Comparison of ENCODE assay signal across 24 cellular contexts in genomic region chr17:30324723-30325122, GRCh38. TPM values are rescaled to one million over a fixed set of nuclear protein-coding genes. Genes with fewer than 3 reads are reported as not detected.
"Had no signal": no experiment of that assay in that cellular context is flagged by ENCODE, and none has a peak within 500 bp of the region (broad histone marks: within the 10 kb centered on the region; RNA-seq: fewer than 3 reads in every experiment).

No MANE protein-coding gene starts in this region.

- H3K4me3 ChIP-seq: breast epithelium, SK-N-MC had no signal

- H3K27ac ChIP-seq: breast epithelium, SK-N-MC had no signal

- H3K27me3 ChIP-seq: breast epithelium had no signal

- H3K36me3 ChIP-seq: breast epithelium had no signal

- ATAC-seq: Panc1, Right ventricle myocardium inferior, WTC11 had no signal

- H3K4me3 Mint-ChIP-seq: activated CD4-positive, alpha-beta T cell treated with anti-CD3 and anti-CD28 coated beads, Interleukin-2, amount 10 ng/mL, durations not matched to agents 24 days and 14 days; activated CD8-positive, alpha-beta memory T cell treated with anti-CD3 and anti-CD28 coated beads, Interleukin-2, amount 10 ng/mL, durations not matched to agents 7 days and 5 days; activated naive CD4-positive, alpha-beta T cell treated with anti-CD3 and anti-CD28 coated beads, Interleukin-2, amount 50 U/mL, for 24 hours; activated T-cell treated with anti-CD3 and anti-CD28 coated beads, Interleukin-2, amount 50 U/mL, for 24 hours; activated T-helper 1 cell treated with anti-CD3 and anti-CD28 coated beads, Interleukin-12 subunit alpha, Interleukin-12 subunit beta, Interleukin-2, Interleukin-4 antibody, amounts not matched to agents 30 ng/mL and 10 ng/mL and 1 ng/mL, durations not matched to agents 14 hours and 24 hours and 36 hours; WTC11 had no signal

- H3K4me1 ChIP-seq: breast epithelium had no signal

- DNase-seq: activated CD4-positive, alpha-beta T cell treated with anti-CD3 and anti-CD28 coated beads, Interleukin-2, amount 10 ng/mL, durations not matched to agents 24 days and 14 days; activated CD4-positive, alpha-beta T cell treated with anti-CD3 and anti-CD28 coated beads, Interleukin-2, amount 50 U/mL, for 48 hours; activated CD4-positive, CD25-positive, alpha-beta regulatory T cell treated with anti-CD3 and anti-CD28 coated beads, Interleukin-2, amount 50 U/mL, for 72 hours; activated CD8-positive, alpha-beta memory T cell treated with anti-CD3 and anti-CD28 coated beads, Interleukin-2, amount 10 ng/mL, durations not matched to agents 7 days and 5 days; activated effector memory CD4-positive, alpha-beta T cell treated with Interleukin-2 at 50 U/mL for 16 hours; activated naive CD4-positive, alpha-beta T cell; activated T-cell treated with anti-CD3 and anti-CD28 coated beads, Interleukin-2, amount 50 U/mL, for 24 hours; aorta; caudate nucleus; MM.1S; NCI-H1105; NCI-H1436; NCI-H1694 treated with DMSO at 0.1 percent for 48 hours; NCI-H510A treated with DMSO at 0.1 percent for 48 hours; RPMI8226 had no signal

- H3K36me3 Mint-ChIP-seq: activated CD8-positive, alpha-beta memory T cell treated with anti-CD3 and anti-CD28 coated beads, Interleukin-2, amount 10 ng/mL, durations not matched to agents 7 days and 5 days; activated naive CD4-positive, alpha-beta T cell treated with anti-CD3 and anti-CD28 coated beads, Interleukin-2, amount 50 U/mL, for 24 hours; WTC11 had no signal

- H3K27ac Mint-ChIP-seq: activated CD4-positive, alpha-beta T cell treated with anti-CD3 and anti-CD28 coated beads, Interleukin-2, amount 10 ng/mL, durations not matched to agents 24 days and 14 days; activated T-helper 1 cell treated with anti-CD3 and anti-CD28 coated beads, Interleukin-12 subunit alpha, Interleukin-12 subunit beta, Interleukin-2, Interleukin-4 antibody, amounts not matched to agents 30 ng/mL and 10 ng/mL and 1 ng/mL, durations not matched to agents 14 hours and 24 hours and 36 hours; WTC11 had no signal

- H3K4me1 Mint-ChIP-seq: WTC11 had no signal

- H3K9me3 Mint-ChIP-seq: activated CD4-positive, alpha-beta T cell treated with anti-CD3 and anti-CD28 coated beads, Interleukin-2, amount 10 ng/mL, durations not matched to agents 24 days and 14 days; activated naive CD4-positive, alpha-beta T cell treated with anti-CD3 and anti-CD28 coated beads, Interleukin-2, amount 50 U/mL, for 24 hours; activated T-cell treated with anti-CD3 and anti-CD28 coated beads, Interleukin-2, amount 50 U/mL, for 24 hours; activated T-helper 1 cell treated with anti-CD3 and anti-CD28 coated beads, Interleukin-12 subunit alpha, Interleukin-12 subunit beta, Interleukin-2, Interleukin-4 antibody, amounts not matched to agents 30 ng/mL and 10 ng/mL and 1 ng/mL, durations not matched to agents 14 hours and 24 hours and 36 hours; WTC11 had no signal

- H3K9me3 ChIP-seq: breast epithelium had no signal

- H3K27me3 Mint-ChIP-seq: activated naive CD4-positive, alpha-beta T cell treated with anti-CD3 and anti-CD28 coated beads, Interleukin-2, amount 50 U/mL, for 24 hours; activated T-cell treated with anti-CD3 and anti-CD28 coated beads, Interleukin-2, amount 50 U/mL, for 24 hours had no signal

RNA-seq across cellular contexts. Expression of gene TMIGD1, which starts 9.1 kb away (rescaled TPM):
- total RNA-seq: activated CD4-positive, alpha-beta T cell treated with anti-CD3 and anti-CD28 coated beads, Interleukin-2, amount 10 ng/mL, durations not matched to agents 24 days and 14 days; activated CD8-positive, alpha-beta memory T cell treated with anti-CD3 and anti-CD28 coated beads, Interleukin-2, amount 10 ng/mL, durations not matched to agents 7 days and 5 days; activated T-helper 1 cell treated with anti-CD3 and anti-CD28 coated beads, Interleukin-12 subunit alpha, Interleukin-12 subunit beta, Interleukin-2, Interleukin-4 antibody, amounts not matched to agents 30 ng/mL and 10 ng/mL and 1 ng/mL, durations not matched to agents 14 hours and 24 hours and 36 hours; aorta; cerebellum; Right ventricle myocardium inferior; T-helper 1 cell treated with Interleukin-12 subunit alpha and Interleukin-12 subunit beta and Interleukin-4 antibody, amounts not matched to agents 30 ng/mL and 1 ng/mL, for 36 hours; WTC11 had no signal
